ENCODE assay signal across 17 cellular contexts in genomic region chr7:5223646-5224340, GRCh38. TPM values are rescaled to one million over a fixed set of nuclear protein-coding genes. Genes with fewer than 3 reads are reported as not detected.
DNase-seq lines count a peak whose midpoint lies in the region; ATAC-seq, FAIRE-seq and TF ChIP-seq lines count a peak whose summit lies in the region.
"Had no signal": no experiment of that assay in that cellular context is flagged by ENCODE, and none has a peak within 500 bp of the region (broad histone marks: within the 10 kb centered on the region; RNA-seq: fewer than 3 reads in every experiment).

No MANE protein-coding gene starts in this region.

- peaks cover 4% of the 10 kb centered on the region for H3K9me3 Mint-ChIP-seq in HFFc6

- TF ChIP-seq CTCF in A549 (IDR thresholded peaks at IDR 0.05) (no peak), RWPE1 (conservative IDR thresholded peaks at IDR 0.05; ENCODE audit: low read depth) (no peak), HepG2 (CRISPR knock-in tag; IDR thresholded peaks at IDR 0.05) (no peak), HFFc6 (IDR thresholded peaks at IDR 0.05) (no peak), GM10248 (IDR thresholded peaks at IDR 0.05; ENCODE audit: control extremely low read depth, extremely low read depth, low read depth, missing control alignments) (no peak)

- H3K9ac ChIP-seq in HepG2 (ENCODE audit: insufficient read depth, low read depth, low read length) (no peak overlapping the region), mesenchymal stem cell (ENCODE audit: low read length) (no peak overlapping the region)

- H2BK5ac ChIP-seq in mesenchymal stem cell (ENCODE audit: low read depth, low read length, poor library complexity, severe bottlenecking): no peak overlapping the region

- H3K14ac ChIP-seq in mesenchymal stem cell (ENCODE audit: low read length in 2 of 2): no peak overlapping the region

- H3K36me3 ChIP-seq in HepG2 (replicated peaks in 1 of 2; ENCODE audit: control insufficient read depth in 1 of 2, insufficient read depth in 2 of 2, low read length in 2 of 2): peaks cover 30 to 75% of the 10 kb centered on the region in 2 experiments; a peak in 4 of 5 replicates
- H3K36me3 ChIP-seq in mesenchymal stem cell (ENCODE audit: control insufficient read depth in 1 of 2, insufficient read depth in 2 of 2, low read depth in 1 of 2, low read length in 2 of 2): peaks cover 77 to 94% of the 10 kb centered on the region in 2 experiments

- TF ChIP-seq RAD21 in A549 (conservative IDR thresholded peaks at IDR 0.05 in 1 of 2, IDR thresholded peaks at IDR 0.05 in 1 of 2) (no peak), HepG2 (CRISPR knock-in tag; IDR thresholded peaks at IDR 0.05) (no peak)

- H2AFZ ChIP-seq in HepG2 (ENCODE audit: low read length) (no peak overlapping the region), mesenchymal stem cell (ENCODE audit: low read depth, low read length) (no peak overlapping the region)
- H2AFZ ChIP-seq: PC-9 had no signal

- ATAC-seq in A549 (0 out of 6 replicates have a peak, but pooled peaks have one; percentile 14 to 22), HepG2 (no peak)
- ATAC-seq: GM12878 had no signal

- H3K4ac ChIP-seq in mesenchymal stem cell (ENCODE audit: low read depth in 1 of 2, low read length in 2 of 2): no peak overlapping the region

- no peak overlapping the region for H2AK5ac ChIP-seq in mesenchymal stem cell (ENCODE audit: low read length, severe bottlenecking)

- no peak overlapping the region for H4K91ac ChIP-seq in mesenchymal stem cell (ENCODE audit: low read length)

- intact Hi-C loops in HepG2 (cut with micrococcal nuclease; ENCODE audit: unreplicated experiment): no loop called here
- intact Hi-C loops in posterior vena cava (cut with DNase I): no loop called here

- WGBS in A549 (ENCODE audit: missing lambda C conversion rate): 98% methylated on average over 22 of the region's 22 CpGs
- 92% methylated on average over 19 of the region's 22 CpGs for WGBS in HepG2 (ENCODE audit: low lambda C conversion rate)
- 98% methylated on average over 22 of the region's 22 CpGs for WGBS in mesenchymal stem cell

- no peak overlapping the region for H2BK120ac ChIP-seq in mesenchymal stem cell (ENCODE audit: low read depth, low read length)

- H3K79me2 ChIP-seq in HepG2 (ENCODE audit: insufficient read depth, low read length): no peaks in the 10 kb centered on the region

- H3K4me2 ChIP-seq in A549: no peak overlapping the region
- no peak overlapping the region for H3K4me2 ChIP-seq in HepG2 (ENCODE audit: low read depth, low read length)
- H3K4me2 ChIP-seq in mesenchymal stem cell (ENCODE audit: low read length, poor library complexity, severe bottlenecking): no peak overlapping the region
- H3K4me2 ChIP-seq: PC-9 had no signal

- no peak overlapping the region for H2BK12ac ChIP-seq in mesenchymal stem cell (ENCODE audit: low read length in 2 of 2)

- H3K18ac ChIP-seq in mesenchymal stem cell (ENCODE audit: low read depth in 1 of 2, low read length in 2 of 2): no peak overlapping the region

- FAIRE-seq in A549 (lab: Jason Lieb, UNC) (no peak), HepG2 (lab: Jason Lieb, UNC) (no peak)
- FAIRE-seq: GM12878, GM18507 had no signal

- H3K4me1 Mint-ChIP-seq in HFFc6 (ENCODE audit: low read depth): peaks cover 15% of the 10 kb centered on the region

- CTCF ChIA-PET in A549 (lab: Yijun Ruan, JAX): interaction anchor here (4.4 kb wide), 1 partner anchor 16 kb away, joined by 21 read pairs; no protein-coding TSS in a partner anchor
- CTCF ChIA-PET in RWPE1 (lab: Yijun Ruan, JAX): interaction anchor here (0.6 kb wide), 1 partner anchor 19 kb away, joined by 3 read pairs; no protein-coding TSS in a partner anchor
- CTCF ChIA-PET in HepG2 (lab: Yijun Ruan, JAX; ENCODE audit: low intra/inter-chr PET ratio, low total read pairs): no interaction called here
- CTCF ChIA-PET in GM10248 (lab: Yijun Ruan, JAX): interaction anchor here (4.0 kb wide), 1 partner anchor 17 kb away, joined by 13 read pairs; no protein-coding TSS in a partner anchor

- H3K23ac ChIP-seq in mesenchymal stem cell (ENCODE audit: low read length in 2 of 2): no peak overlapping the region

- no peaks in the 10 kb centered on the region for H3K9me3 ChIP-seq in A549
- H3K9me3 ChIP-seq in HepG2 (ENCODE audit: low read length): no peaks in the 10 kb centered on the region
- H3K9me3 ChIP-seq in mesenchymal stem cell (ENCODE audit: control insufficient read depth, low read length): no peaks in the 10 kb centered on the region
- H3K9me3 ChIP-seq: HAP-1 had no signal

- no TSS peak for BruUV-seq in HepG2 (replicated peaks; lab: Mats Ljungman, UMichigan)

- H4K20me1 ChIP-seq in HepG2 (ENCODE audit: insufficient read depth, low read length): no peaks in the 10 kb centered on the region

- peaks cover 35% of the 10 kb centered on the region for H3K36me3 Mint-ChIP-seq in HFFc6 (ENCODE audit: low read depth)

- POLR2A ChIA-PET in A549 (lab: Yijun Ruan, JAX) (no interaction called here), RWPE1 (lab: Yijun Ruan, JAX; ENCODE audit: low non-redundant PET) (no interaction called here), HepG2 (lab: Yijun Ruan, JAX) (no interaction called here), GM10248 (lab: Yijun Ruan, JAX) (no interaction called here)

- H3K27me3 Mint-ChIP-seq in HFFc6 (ENCODE audit: insufficient read depth): no peaks in the 10 kb centered on the region; the same call in 1 of the 2 replicates

- H3K27ac Mint-ChIP-seq in HFFc6: no peak overlapping the region

- in situ Hi-C loops in HepG2 (cut with HindIII; ENCODE audit: extremely low pct_ligation_motif_present, low pct_unique_long_range_greater_than_20kb): no loop called here

- TF ChIP-seq EP300 in A549 (IDR thresholded peaks at IDR 0.05) (no peak), HepG2 (IDR thresholded peaks at IDR 0.05; ENCODE audit: low read depth in 2 of 2, low read length in 2 of 2) (no peak), HepG2 (CRISPR knock-in tag; IDR thresholded peaks at IDR 0.05; ENCODE audit: borderline replicate concordance) (no peak)

- TF ChIP-seq POLR2A in A549 (IDR thresholded peaks at IDR 0.05; ENCODE audit: low read length): no peak
- no peak for TF ChIP-seq POLR2A in HepG2 (IDR thresholded peaks at IDR 0.05; ENCODE audit: insufficient read depth in 1 of 2, low read depth in 2 of 2, low read length in 2 of 2)

- DNase-seq in A549 (ENCODE audit: low read depth in 1 of 2, low spot score in 1 of 2) (no peak), RWPE1 (ENCODE audit: low spot score) (no peak), HepG2 (ENCODE audit: low spot score) (no peak), posterior vena cava (ENCODE audit: low spot score) (peak; percentile 62), mesenchymal stem cell (no peak), HFFc6 (no peak), GM10248 (ENCODE audit: extremely low spot score) (no peak)
- no peak for DNase-seq in activated CD8-positive, alpha-beta memory T cell treated with anti-CD3 and anti-CD28 coated beads, Interleukin-2, amount 50 U/mL, for 4 hours
- DNase-seq: NCI-H1436, NCI-H2081 treated with DMSO at 0.1 percent for 48 hours, NCI-H2227 treated with DMSO at 0.1 percent for 48 hours, NCI-H69, PC-9, Right ventricle myocardium superior had no signal

- H4K8ac ChIP-seq in mesenchymal stem cell (ENCODE audit: low read length): no peak overlapping the region

- H3K4me1 ChIP-seq in A549 (peaks cover 7% of the 10 kb centered on the region; the same call in 1 of the 3 replicates), HepG2 (ENCODE audit: insufficient read depth, low read length) (no peaks in the 10 kb centered on the region), mesenchymal stem cell (ENCODE audit: control insufficient read depth, insufficient read depth, low read depth, low read length) (peaks cover 1% of the 10 kb centered on the region)
- H3K4me1 ChIP-seq: HAP-1 had no signal

- H2BK15ac ChIP-seq in mesenchymal stem cell (ENCODE audit: low read depth, poor library complexity, severe bottlenecking): no peak overlapping the region

- peaks cover 20% of the 10 kb centered on the region for H3K79me1 ChIP-seq in mesenchymal stem cell (replicated peaks; ENCODE audit: low read length, poor library complexity, severe bottlenecking)

- H3K27me3 ChIP-seq in HepG2 (ENCODE audit: control insufficient read depth in 1 of 2, insufficient read depth in 2 of 2, low read length in 2 of 2): no peaks in the 10 kb centered on the region
- no peaks in the 10 kb centered on the region for H3K27me3 ChIP-seq in mesenchymal stem cell (ENCODE audit: control insufficient read depth in 1 of 2, insufficient read depth in 1 of 2, low read length in 2 of 2)

- H3K27ac ChIP-seq in A549 (no peak overlapping the region), RWPE1 (peak overlapping the region; percentile 8; the same call in 1 of the 2 replicates), HepG2 (ENCODE audit: extremely low read length, insufficient read depth, low read length) (no peak overlapping the region), mesenchymal stem cell (ENCODE audit: low read length, poor library complexity, severe bottlenecking) (no peak overlapping the region)
- H3K27ac ChIP-seq: PC-9 had no signal

- H3K4me3 Mint-ChIP-seq in HFFc6: no peak overlapping the region

- H3K4me3 ChIP-seq in A549 (no peak overlapping the region), HepG2 (replicated peaks in 1 of 3; ENCODE audit: insufficient read depth in 1 of 3, low read depth in 2 of 3, low read length in 3 of 3) (no peak overlapping the region), mesenchymal stem cell (ENCODE audit: insufficient read depth in 1 of 2, low read depth in 1 of 2, low read length in 2 of 2) (no peak overlapping the region)
- H3K4me3 ChIP-seq: GM12878, HAP-1, PC-9 had no signal

RNA-seq across cellular contexts. Expression of gene WIPI2, which starts 33.8 kb away (rescaled TPM):
- polyA plus RNA-seq in A549 (2011; rRNA removed) (44.6 and 51.3 TPM in 2 replicates), A549 (2017; fragmentation: RNase III; extraction: RNeasy Plus Mini Kit Qiagen cat#74134 plus additional on column Dnase treatment) (37.1 to 42.6 TPM (median 39.8 TPM) in 3 replicates), HepG2 (2011; rRNA removed) (73.4 and 79.0 TPM in 2 replicates)
- polyA plus RNA-seq in A549 (2012; cell fraction: cytosol; rRNA removed): 47.5 and 58.4 TPM in 2 replicates
- 49.1 TPM in 2 replicates for polyA plus RNA-seq in A549 (2012; cell fraction: nucleus; rRNA removed)
- polyA minus RNA-seq in A549 (2011; rRNA and poly(A)+ RNA removed): 50.7 and 82.7 TPM in 2 replicates
- total RNA-seq in HepG2 (2016; rRNA removed; fragmentation: Illumina TruSeq; extraction: Trizol) (35.0 and 42.3 TPM in 2 replicates), posterior vena cava (10 to 100 TPM; 37.2 to 38.7 TPM)
- 16.0 and 19.7 TPM in 2 replicates for total RNA-seq in HepG2 (2016; cell fraction: cytosol; rRNA removed; fragmentation: Illumina TruSeq; extraction: Trizol; ENCODE audit: low read depth)
- total RNA-seq in HepG2 (2016; cell fraction: insoluble cytoplasmic fraction; rRNA removed; fragmentation: Illumina TruSeq; extraction: Trizol): 35.8 and 36.0 TPM in 2 replicates
- 39.8 and 46.1 TPM in 2 replicates for total RNA-seq in HepG2 (2016; cell fraction: membrane; rRNA removed; fragmentation: Illumina TruSeq; extraction: Trizol)
- total RNA-seq in HepG2 (2016; cell fraction: nucleus; rRNA removed; fragmentation: Illumina TruSeq; extraction: Trizol): 20.8 and 21.5 TPM in 2 replicates
- polyA plus RNA-seq in HepG2 (2011; cell fraction: cytosol; rRNA removed): 59.4 and 71.5 TPM in 2 replicates
- polyA plus RNA-seq in HepG2 (2011; cell fraction: nucleus; rRNA removed): 75.1 and 79.5 TPM in 2 replicates
- polyA plus RNA-seq in HepG2 (2012): 41.3 and 42.5 TPM in 2 replicates
- 22.2 and 29.0 TPM in 2 replicates for polyA plus RNA-seq in HepG2 (2016; cell fraction: cytosol; fragmentation: Illumina TruSeq; extraction: Trizol; ENCODE audit: low read depth)
- 51.6 and 58.3 TPM in 2 replicates for polyA plus RNA-seq in HepG2 (2016; cell fraction: insoluble cytoplasmic fraction; fragmentation: Illumina TruSeq; extraction: Trizol; ENCODE audit: low read depth)
- 44.4 and 53.3 TPM in 2 replicates for polyA plus RNA-seq in HepG2 (2016; cell fraction: membrane; fragmentation: Illumina TruSeq; extraction: Trizol; ENCODE audit: low read depth)
- 43.8 and 53.6 TPM in 2 replicates for polyA plus RNA-seq in HepG2 (2016; cell fraction: nucleus; fragmentation: Illumina TruSeq; extraction: Trizol; ENCODE audit: insufficient read depth, low read depth)
- polyA minus RNA-seq in HepG2 (2011; rRNA and poly(A)+ RNA removed; ENCODE audit: low replicate concordance): 61.4 and 106 TPM in 2 replicates
- 36.3 and 37.7 TPM in 2 replicates for polyA minus RNA-seq in HepG2 (2011; cell fraction: cytosol; rRNA and poly(A)+ RNA removed)
- 30.3 and 38.9 TPM in 2 replicates for polyA minus RNA-seq in HepG2 (2011; cell fraction: nucleus; rRNA and poly(A)+ RNA removed)
- 70.7 TPM for polyA plus RNA-seq in mesenchymal stem cell (2013, experiment 1 of 2)
- polyA plus RNA-seq in mesenchymal stem cell (2013, experiment 2 of 2): 69.6 TPM
- 10 to 100 TPM; 55.0 to 71.9 (median 59.2) TPM for total RNA-seq in HFFc6 (2021; fragmentation: NEBNext Ultra II Directional; extraction: Animal tissue kit (Norgen Biotek cat#: 25700))

RNA-seq across cellular contexts. Expression of gene SLC29A4, which starts 59.0 kb away (rescaled TPM):
- 11.5 and 17.4 TPM in 2 replicates for polyA plus RNA-seq in A549 (2011; rRNA removed)
- 10.8 and 21.0 TPM in 2 replicates for polyA plus RNA-seq in A549 (2012; cell fraction: cytosol; rRNA removed)
- polyA plus RNA-seq in A549 (2012; cell fraction: nucleus; rRNA removed): 25.8 and 36.3 TPM in 2 replicates
- polyA plus RNA-seq in A549 (2017; fragmentation: RNase III; extraction: RNeasy Plus Mini Kit Qiagen cat#74134 plus additional on column Dnase treatment): 10.3 to 14.8 TPM (median 12.6 TPM) in 3 replicates
- polyA minus RNA-seq in A549 (2011; rRNA and poly(A)+ RNA removed): 31.9 and 50.7 TPM in 2 replicates
- total RNA-seq in HepG2 (2016; rRNA removed; fragmentation: Illumina TruSeq; extraction: Trizol): 21.2 and 31.7 TPM in 2 replicates
- total RNA-seq in HepG2 (2016; cell fraction: cytosol; rRNA removed; fragmentation: Illumina TruSeq; extraction: Trizol; ENCODE audit: low read depth): 33.8 and 34.7 TPM in 2 replicates
- 18.9 and 30.5 TPM in 2 replicates for total RNA-seq in HepG2 (2016; cell fraction: insoluble cytoplasmic fraction; rRNA removed; fragmentation: Illumina TruSeq; extraction: Trizol)
- total RNA-seq in HepG2 (2016; cell fraction: membrane; rRNA removed; fragmentation: Illumina TruSeq; extraction: Trizol): 76.3 and 81.9 TPM in 2 replicates
- 18.2 and 22.5 TPM in 2 replicates for total RNA-seq in HepG2 (2016; cell fraction: nucleus; rRNA removed; fragmentation: Illumina TruSeq; extraction: Trizol)
- polyA plus RNA-seq in HepG2 (2011; rRNA removed): 29.7 and 53.0 TPM in 2 replicates
- polyA plus RNA-seq in HepG2 (2011; cell fraction: cytosol; rRNA removed): 23.1 and 35.9 TPM in 2 replicates
- polyA plus RNA-seq in HepG2 (2011; cell fraction: nucleus; rRNA removed): 110 and 117 TPM in 2 replicates
- 21.6 and 26.5 TPM in 2 replicates for polyA plus RNA-seq in HepG2 (2012)
- 78.6 and 80.2 TPM in 2 replicates for polyA plus RNA-seq in HepG2 (2016; cell fraction: cytosol; fragmentation: Illumina TruSeq; extraction: Trizol; ENCODE audit: low read depth)
- polyA plus RNA-seq in HepG2 (2016; cell fraction: insoluble cytoplasmic fraction; fragmentation: Illumina TruSeq; extraction: Trizol; ENCODE audit: low read depth): 31.0 and 42.3 TPM in 2 replicates
- polyA plus RNA-seq in HepG2 (2016; cell fraction: membrane; fragmentation: Illumina TruSeq; extraction: Trizol; ENCODE audit: low read depth): 113 and 128 TPM in 2 replicates
- 57.1 and 65.3 TPM in 2 replicates for polyA plus RNA-seq in HepG2 (2016; cell fraction: nucleus; fragmentation: Illumina TruSeq; extraction: Trizol; ENCODE audit: insufficient read depth, low read depth)
- polyA minus RNA-seq in HepG2 (2011; rRNA and poly(A)+ RNA removed; ENCODE audit: low replicate concordance): 1.5 and 136 TPM in 2 replicates
- 23.7 and 26.6 TPM in 2 replicates for polyA minus RNA-seq in HepG2 (2011; cell fraction: cytosol; rRNA and poly(A)+ RNA removed)
- polyA minus RNA-seq in HepG2 (2011; cell fraction: nucleus; rRNA and poly(A)+ RNA removed): 20.0 and 25.2 TPM in 2 replicates
- total RNA-seq in posterior vena cava: 1 to 10 TPM in 1 of 2 donors, under 1 TPM in 1; 0.90 to 1.4 TPM
- polyA plus RNA-seq in mesenchymal stem cell (2013, experiment 1 of 2): 10.2 TPM
- polyA plus RNA-seq in mesenchymal stem cell (2013, experiment 2 of 2): 9.8 TPM
- total RNA-seq in HFFc6 (2021; fragmentation: NEBNext Ultra II Directional; extraction: Animal tissue kit (Norgen Biotek cat#: 25700)): 1 to 10 TPM in 2 of 6 experiments, under 1 TPM in 4; 0.62 to 2.1 (median 0.84) TPM

Comparison
In these comparisons a context has a peak if more than half of its experiments do, and no peak if none do; other contexts are left out.
1. RNA of gene SLC29A4, which starts 59.0 kb away (total RNA-seq): 18.2 to 81.9 TPM in HepG2; 0.90 to 1.4 TPM in posterior vena cava and 0.62 to 2.1 TPM in HFFc6; every median in the first group is over 4 times any median in the second.